ENCODE assay signal across 8 cellular contexts in genomic region chr17:64061157-64061898, GRCh38. TPM values are rescaled to one million over a fixed set of nuclear protein-coding genes. Genes with fewer than 3 reads are reported as not detected.
DNase-seq lines count a peak whose midpoint lies in the region; ATAC-seq and TF ChIP-seq lines count a peak whose summit lies in the region.
"Had no signal": no experiment of that assay in that cellular context is flagged by ENCODE, and none has a peak within 500 bp of the region (broad histone marks: within the 10 kb centered on the region; RNA-seq: fewer than 3 reads in every experiment).

No MANE protein-coding gene starts in this region.

- intact Hi-C loops in natural killer cell (cut with micrococcal nuclease) = no loop called here

- POLR2A ChIA-PET in activated CD8-positive, alpha-beta T cell treated with anti-CD3 and anti-CD28 coated beads, Interleukin-2, amount 10 ng/mL, durations not matched to agents 7 days and 5 days (lab: Charles Lee) = interaction anchor here (0.6 to 2.4 kb wide), 3 partner anchors 44 to 70 kb away, joined by 3 to 16 read pairs (median 4); partner anchors contain the start of gene ERN1

- no peaks in the 10 kb centered on the region for H3K27me3 Mint-ChIP-seq in activated CD8-positive, alpha-beta T cell treated with anti-CD3 and anti-CD28 coated beads, Interleukin-2, amount 10 ng/mL, durations not matched to agents 7 days and 5 days (ENCODE audit: low read depth)
- no peaks in the 10 kb centered on the region for H3K27me3 Mint-ChIP-seq in natural killer cell (ENCODE audit: low read depth in 2 of 2)

- H3K27ac Mint-ChIP-seq in activated CD8-positive, alpha-beta T cell treated with anti-CD3 and anti-CD28 coated beads, Interleukin-2, amount 10 ng/mL, durations not matched to agents 7 days and 5 days = peak overlapping the region; percentile 45
- peak overlapping the region; percentile 78 to 97 for H3K27ac Mint-ChIP-seq in natural killer cell

- TF ChIP-seq CTCF in natural killer cell (IDR thresholded peaks at IDR 0.05) = no peak

- peaks cover 59% of the 10 kb centered on the region for H3K36me3 Mint-ChIP-seq in activated CD8-positive, alpha-beta T cell treated with anti-CD3 and anti-CD28 coated beads, Interleukin-2, amount 10 ng/mL, durations not matched to agents 7 days and 5 days (ENCODE audit: low read depth)
- H3K36me3 Mint-ChIP-seq in natural killer cell = no peaks in the 10 kb centered on the region

- no peak overlapping the region for H3K4me3 Mint-ChIP-seq in activated CD8-positive, alpha-beta T cell treated with anti-CD3 and anti-CD28 coated beads, Interleukin-2, amount 10 ng/mL, durations not matched to agents 7 days and 5 days
- H3K4me3 Mint-ChIP-seq in natural killer cell = peak overlapping the region; percentile 29

- ATAC-seq in GM18867 (IDR thresholded peaks at IDR 0.05; ENCODE audit: unreplicated experiment) (peak; percentile 43), HG02759 (IDR thresholded peaks at IDR 0.05; ENCODE audit: unreplicated experiment) (peak; percentile 44), natural killer cell (peak in 2 of 3 donors; percentile 21), SK-N-SH treated with all-trans-retinoic acid at 6 μM for 48 hours (no peak)
- no peak for ATAC-seq in activated CD8-positive, alpha-beta T cell treated with anti-CD3 and anti-CD28 coated beads, Interleukin-2, amount 10 ng/mL, durations not matched to agents 7 days and 5 days
- ATAC-seq: pancreas had no signal

- peaks cover 64% of the 10 kb centered on the region for H3K4me1 Mint-ChIP-seq in activated CD8-positive, alpha-beta T cell treated with anti-CD3 and anti-CD28 coated beads, Interleukin-2, amount 10 ng/mL, durations not matched to agents 7 days and 5 days (ENCODE audit: low read depth)
- peaks cover 56 to 84% of the 10 kb centered on the region in 2 donors for H3K4me1 Mint-ChIP-seq in natural killer cell

- CTCF ChIA-PET in activated CD8-positive, alpha-beta T cell treated with anti-CD3 and anti-CD28 coated beads, Interleukin-2, amount 10 ng/mL, durations not matched to agents 7 days and 5 days (lab: Charles Lee) = interaction anchor here (0.6 to 12.3 kb wide), 7 partner anchors 11 to 159 kb away, joined by 3 to 287 read pairs (median 6); partner anchors contain the start of gene ERN1

- DNase-seq in activated CD8-positive, alpha-beta T cell treated with anti-CD3 and anti-CD28 coated beads, Interleukin-2, amount 10 ng/mL, durations not matched to agents 7 days and 5 days = no peak
- DNase-seq in natural killer cell (no peak), globus pallidus (ENCODE audit: low spot score) (no peak), NCI-H146 (lab: John Stamatoyannopoulos, UW) (no peak)
- DNase-seq: pancreas had no signal

- no peaks in the 10 kb centered on the region for H3K9me3 Mint-ChIP-seq in activated CD8-positive, alpha-beta T cell treated with anti-CD3 and anti-CD28 coated beads, Interleukin-2, amount 10 ng/mL, durations not matched to agents 7 days and 5 days (ENCODE audit: insufficient read depth)
- H3K9me3 Mint-ChIP-seq in natural killer cell = peaks cover 0 to 3% of the 10 kb centered on the region in 2 donors

TF ChIP-seq in SK-N-SH treated with all-trans-retinoic acid at 6 μM for 48 hours, 23 proteins besides CTCF, POLR2A, EP300 and RAD21:
- no peak for TF ChIP-seq ZNF8 (CRISPR knock-in tag; IDR thresholded peaks at IDR 0.05)
- TF ChIP-seq ZC3H10 (CRISPR knock-in tag; IDR thresholded peaks at IDR 0.05) = no peak
- TF ChIP-seq ZFP30 (CRISPR knock-in tag; IDR thresholded peaks at IDR 0.05) = no peak
- TF ChIP-seq OSR1 (CRISPR knock-in tag; IDR thresholded peaks at IDR 0.05) = no peak
- TF ChIP-seq TOX (CRISPR knock-in tag; IDR thresholded peaks at IDR 0.05; ENCODE audit: borderline replicate concordance) = no peak
- TF ChIP-seq TSHZ2 (CRISPR knock-in tag; IDR thresholded peaks at IDR 0.05) = no peak
- no peak for TF ChIP-seq CSDC2 (CRISPR knock-in tag; IDR thresholded peaks at IDR 0.05)
- no peak for TF ChIP-seq GLIS3 (CRISPR knock-in tag; IDR thresholded peaks at IDR 0.05)
- TF ChIP-seq BACH2 (CRISPR knock-in tag; IDR thresholded peaks at IDR 0.05; ENCODE audit: borderline replicate concordance) = no peak
- no peak for TF ChIP-seq ISL1 (CRISPR knock-in tag; IDR thresholded peaks at IDR 0.05)
- no peak for TF ChIP-seq RARB (CRISPR knock-in tag; IDR thresholded peaks at IDR 0.05)
- TF ChIP-seq ZNF565 (CRISPR knock-in tag; conservative IDR thresholded peaks at IDR 0.05; ENCODE audit: low read depth) = no peak
- no peak for TF ChIP-seq ARNTL (CRISPR knock-in tag; IDR thresholded peaks at IDR 0.05; ENCODE audit: borderline replicate concordance, low read depth)
- TF ChIP-seq PPARA (CRISPR knock-in tag; IDR thresholded peaks at IDR 0.05; ENCODE audit: borderline replicate concordance) = no peak
- TF ChIP-seq ZFP3 (CRISPR knock-in tag; IDR thresholded peaks at IDR 0.05) = no peak

RNA-seq across cellular contexts. Expression of gene ICAM2, which starts 40.9 kb away (rescaled TPM):
- total RNA-seq in activated CD8-positive, alpha-beta T cell treated with anti-CD3 and anti-CD28 coated beads, Interleukin-2, amount 10 ng/mL, durations not matched to agents 7 days and 5 days = 10 to 100 TPM; 48.4 to 51.3 TPM
- 10 to 100 TPM; 73.2 to 91.0 (median 78.0) TPM for total RNA-seq in natural killer cell

Comparison
In these comparisons a context has a peak if more than half of its experiments do, and no peak if none do; other contexts are left out.
1. ATAC-seq: peak in GM18867 (single experiment), HG02759 (single experiment) and natural killer cell (2 of 3); none in activated CD8-positive, alpha-beta T cell treated with anti-CD3 and anti-CD28 coated beads, Interleukin-2, amount 10 ng/mL, durations not matched to agents 7 days and 5 days (single experiment) and SK-N-SH treated with all-trans-retinoic acid at 6 μM for 48 hours (single experiment).